9 cellular contexts compared by ENCODE assay signal in the genomic region with DNA sequence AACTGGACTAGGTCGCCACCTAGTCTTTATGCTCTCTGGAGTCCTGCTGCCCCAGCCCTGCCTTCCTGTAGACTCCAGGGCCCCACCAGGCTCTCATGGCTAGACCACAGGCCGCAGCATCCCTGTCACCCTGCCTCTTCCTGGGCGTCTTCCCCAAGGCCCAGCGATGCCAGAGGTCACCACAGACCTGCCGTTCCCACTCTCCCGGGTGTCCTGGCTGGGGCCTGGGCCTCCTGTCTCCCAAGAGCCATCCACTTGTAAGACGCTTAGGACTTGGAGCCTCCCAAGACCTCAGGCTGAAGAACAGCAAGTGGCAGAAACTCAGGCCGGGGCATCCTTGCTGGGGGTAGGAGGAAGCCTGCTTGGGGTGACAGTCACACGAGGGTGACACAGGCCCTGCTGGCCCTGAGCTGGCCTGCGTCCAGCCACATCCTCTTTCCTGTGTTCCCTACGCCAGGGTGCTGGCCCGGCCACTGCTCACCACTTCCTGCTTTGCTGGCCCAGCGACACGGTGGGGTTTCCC. TPM values are rescaled to one million over a fixed set of nuclear protein-coding genes. Genes with fewer than 3 reads are reported as not detected.
DNase-seq lines count a peak whose midpoint lies in the region; ATAC-seq and TF ChIP-seq lines count a peak whose summit lies in the region.
"Had no signal": no experiment of that assay in that cellular context is flagged by ENCODE, and none has a peak within 500 bp of the region (broad histone marks: within the 10 kb centered on the region; RNA-seq: fewer than 3 reads in every experiment).

No MANE protein-coding gene starts in this region.

- in situ Hi-C loops in HAP-1 (cut with MboI; ENCODE audit: low sequenced_read_pairs), result no loop called here

- DNase-seq in Kasumi-1 (lab: John Stamatoyannopoulos, UW) (peak; percentile 73 to 77), right cardiac atrium (peak; percentile 68 to 88 (median 88)), spleen (peak; percentile 96), GOT3 (lab: John Stamatoyannopoulos, UW) (no peak), HAP-1 (ENCODE audit: low spot score in 2 of 2) (no peak), NCI-H128 (lab: John Stamatoyannopoulos, UW; ENCODE audit: unreplicated experiment) (no peak)
- peak; percentile 60 for DNase-seq in activated CD4-positive, CD25-positive, alpha-beta regulatory T cell treated with anti-CD3 and anti-CD28 coated beads, Interleukin-2, amount 50 U/mL, for 72 hours
- DNase-seq: stimulated activated CD4-positive, alpha-beta T cell treated with anti-CD3 and anti-CD28 coated beads, Interleukin-4, amount 100 ng/mL, for 1 hour had no signal

- H3K4me1 ChIP-seq in right cardiac atrium (ENCODE audit: control insufficient read depth, insufficient read depth, low read length) (peaks cover 11% of the 10 kb centered on the region), spleen (peaks cover 48 to 92% (median 71%) of the 10 kb centered on the region in 6 donors), HAP-1 (peaks cover 19% of the 10 kb centered on the region)

- H3K36me3 ChIP-seq in spleen (peaks cover 0 to 49% (median 19%) of the 10 kb centered on the region in 6 donors), HAP-1 (replicated peaks) (peaks cover 35% of the 10 kb centered on the region)

- ATAC-seq in right cardiac atrium (peak in 1 of 2 donors; percentile 21), HG03095 (IDR thresholded peaks at IDR 0.05; ENCODE audit: unreplicated experiment) (no peak)

- H3K27me3 ChIP-seq in right cardiac atrium (ENCODE audit: control insufficient read depth, insufficient read depth) (no peaks in the 10 kb centered on the region), spleen (replicated peaks in 1 of 7) (no peaks in the 10 kb centered on the region), HAP-1 (ENCODE audit: low read depth) (no peaks in the 10 kb centered on the region)

- H3K4me3 ChIP-seq in right cardiac atrium (ENCODE audit: low read length), result no peak overlapping the region
- peak overlapping the region in 1 of 8 donors; percentile 97 for H3K4me3 ChIP-seq in spleen
- H3K4me3 ChIP-seq in HAP-1, result no peak overlapping the region

- intact Hi-C loops in right cardiac atrium (cut with DNase I) (loop anchor here in 2 of 4 donors (5.0 to 10.0 kb wide), 2 partner anchors 81 to 278 kb away; partner anchors contain the start of gene LRP5 (in 1 of the 2)), spleen (cut with DNase I; ENCODE audit: low total_unique reads) (no loop called here)

- peak overlapping the region; percentile 64 for H3K27ac ChIP-seq in right cardiac atrium (ENCODE audit: low read length)
- H3K27ac ChIP-seq in spleen, result peak overlapping the region; percentile 85 to 97 (median 92)

- H3K9me3 ChIP-seq in right cardiac atrium (ENCODE audit: control insufficient read depth, low read length), result no peaks in the 10 kb centered on the region
- H3K9me3 ChIP-seq in spleen, result no peaks in the 10 kb centered on the region
- H3K9me3 ChIP-seq in HAP-1, result no peaks in the 10 kb centered on the region

- 48% methylated on average over 14 of the region's 14 CpGs for WGBS in right cardiac atrium
- 14 to 27% (median 16%) methylated on average over 11 to 14 of the region's 14 CpGs for WGBS in spleen, 5 donors

- peak in 1 of 11 experiments; percentile 5 for TF ChIP-seq CTCF in spleen (IDR thresholded peaks at IDR 0.05 in 8 of 11, conservative IDR thresholded peaks at IDR 0.05 in 3 of 11)

- TF ChIP-seq POLR2A in spleen (IDR thresholded peaks at IDR 0.05), result peak in 1 of 3 donors; percentile 20

RNA-seq across cellular contexts. Expression of gene TCIRG1, which starts 2.0 kb away (rescaled TPM):
- 10 to 100 TPM; 23.4 to 40.2 (median 36.6) TPM for total RNA-seq in right cardiac atrium
- 38.3 TPM for polyA plus RNA-seq in right cardiac atrium
- total RNA-seq in spleen, result 100 to 1,000 TPM; 286 to 540 (median 360) TPM
- polyA plus RNA-seq in spleen, result 100 to 1,000 TPM; 199 to 707 (median 698) TPM

RNA-seq across cellular contexts. Expression of gene NDUFS8, which starts 6.3 kb away (rescaled TPM):
- total RNA-seq in right cardiac atrium, result 100 to 1,000 TPM; 334 to 454 (median 391) TPM
- 642 TPM for polyA plus RNA-seq in right cardiac atrium
- 100 to 1,000 TPM in 2 of 7 donors, 10 to 100 TPM in 5; 75.4 to 125 (median 91.5) TPM for total RNA-seq in spleen
- polyA plus RNA-seq in spleen, result 100 to 1,000 TPM in 2 of 3 donors, 10 to 100 TPM in 1; 94.8 to 132 (median 105) TPM

RNA-seq across cellular contexts. Expression of gene ALDH3B1, which starts 26.7 kb away (rescaled TPM):
- total RNA-seq in right cardiac atrium, result 1 to 10 TPM; 3.8 to 5.7 (median 4.9) TPM
- 2.9 TPM for polyA plus RNA-seq in right cardiac atrium
- total RNA-seq in spleen, result 10 to 100 TPM; 24.8 to 46.8 (median 37.8) TPM
- polyA plus RNA-seq in spleen, result 10 to 100 TPM in 1 of 3 donors, 1 to 10 TPM in 2; 7.8 to 16.4 (median 7.9) TPM

RNA-seq across cellular contexts. Expression of gene UNC93B1, which starts 32.9 kb away (rescaled TPM):
- total RNA-seq in right cardiac atrium (10 to 100 TPM in 3 of 4 donors, 1 to 10 TPM in 1; 9.0 to 13.2 (median 11.9) TPM), spleen (100 to 1,000 TPM; 110 to 151 (median 128) TPM)
- polyA plus RNA-seq in right cardiac atrium (6.9 TPM), spleen (100 to 1,000 TPM; 112 to 192 (median 162) TPM)

Comparison
In these comparisons a context has a peak if more than half of its experiments do, and no peak if none do; other contexts are left out.
1. DNase-seq: peak in Kasumi-1 (2 of 2), activated CD4-positive, CD25-positive, alpha-beta regulatory T cell treated with anti-CD3 and anti-CD28 coated beads, Interleukin-2, amount 50 U/mL, for 72 hours (single experiment), right cardiac atrium (3 of 3) and spleen (single experiment); none in GOT3 (single experiment), HAP-1 (0 of 2) and NCI-H128 (single experiment).
2. RNA of gene TCIRG1, which starts 2.0 kb away (total RNA-seq): 286 to 540 TPM in spleen; 23.4 to 40.2 TPM in right cardiac atrium; every median in the first group is over 4 times any median in the second.